ENCODE assay signal across 1 cellular context in genomic region chr12:121295746-121296617, GRCh38.
TF ChIP-seq lines count a peak whose summit lies in the region.

No MANE protein-coding gene starts in this region.

TF ChIP-seq in K562, 482 proteins besides CTCF, POLR2A, EP300 and RAD21 (continued from another document):
- TF ChIP-seq ARID3A (IDR thresholded peaks at IDR 0.05; ENCODE audit: borderline replicate concordance, low read depth, low read length) (no peak), L3MBTL2 (IDR thresholded peaks at IDR 0.05) (peak; percentile 63), PBX2 (CRISPR knock-in tag; IDR thresholded peaks at IDR 0.05; ENCODE audit: low read depth) (peak; percentile 1; the same call in 1 of the 2 replicates), PBX2 (tag; conservative IDR thresholded peaks at IDR 0.05; ENCODE audit: low read depth) (no peak)
